ENCODE assay signal across 15 cellular contexts in genomic region chr2:6949009-6949351, GRCh38.
"Had no signal": no experiment of that assay in that cellular context is flagged by ENCODE, and none has a peak within 500 bp of the region (broad histone marks: within the 10 kb centered on the region; RNA-seq: fewer than 3 reads in every experiment).

No MANE protein-coding gene starts in this region.

- H3K9me3 Mint-ChIP-seq: activated T-cell treated with anti-CD3 and anti-CD28 coated beads, Interleukin-2, amount 50 U/mL, for 24 hours had no signal

- DNase-seq: activated CD4-positive, alpha-beta T cell treated with anti-CD3 and anti-CD28 coated beads, Interleukin-2, amount 50 U/mL, for 1 hour; activated effector memory CD4-positive, alpha-beta T cell treated with Interleukin-2 at 50 U/mL for 16 hours; activated naive CD4-positive, alpha-beta T cell treated with anti-CD3 and anti-CD28 coated beads, Interleukin-2, amount 50 U/mL, for 16 hours; activated T-cell treated with anti-CD3 and anti-CD28 coated beads, Interleukin-2, amount 50 U/mL, for 24 hours; effector CD4-positive, alpha-beta T cell; esophagus squamous epithelium; foreskin melanocyte; pancreas; stimulated activated CD4-positive, alpha-beta T cell treated with anti-CD3 and anti-CD28 coated beads, Interleukin-15, amount 100 ng/mL, for 24 hours; stimulated activated CD4-positive, alpha-beta T cell treated with anti-CD3 and anti-CD28 coated beads, Interleukin-4, amount 100 ng/mL, for 24 hours; stimulated activated naive CD8-positive, alpha-beta T cell treated with anti-CD3 and anti-CD28 coated beads, Interleukin-15, Interleukin-2, amounts not matched to agents 100 U/mL and 50 U/mL, for 24 hours had no signal

- ATAC-seq: activated CD4-positive, CD25-positive, alpha-beta regulatory T cell treated with anti-CD3 and anti-CD28 coated beads, Interleukin-2, amount 50 U/mL, for 24 hours; pancreas; stimulated activated naive CD8-positive, alpha-beta T cell treated with anti-CD3 and anti-CD28 coated beads, Interleukin-15, Interleukin-2, amounts not matched to agents 100 U/mL and 50 U/mL, for 24 hours had no signal

- H3K27ac Mint-ChIP-seq: activated T-cell treated with anti-CD3 and anti-CD28 coated beads, Interleukin-2, amount 50 U/mL, for 24 hours had no signal

- H3K27ac ChIP-seq: adrenal gland, cardiac muscle cell, esophagus squamous epithelium, pancreas, thoracic aorta had no signal

- H3K4me3 Mint-ChIP-seq: activated T-cell treated with anti-CD3 and anti-CD28 coated beads, Interleukin-2, amount 50 U/mL, for 24 hours had no signal

- H3K9me3 ChIP-seq: adrenal gland, esophagus squamous epithelium, pancreas, thoracic aorta had no signal

- H3K4me3 ChIP-seq: adrenal gland, cardiac muscle cell, esophagus squamous epithelium, pancreas, thoracic aorta had no signal

- H3K27me3 Mint-ChIP-seq: activated T-cell treated with anti-CD3 and anti-CD28 coated beads, Interleukin-2, amount 50 U/mL, for 24 hours had no signal

- H3K36me3 ChIP-seq: adrenal gland, cardiac muscle cell, thoracic aorta had no signal
